20 cellular contexts compared by ENCODE assay signal in the genomic region with DNA sequence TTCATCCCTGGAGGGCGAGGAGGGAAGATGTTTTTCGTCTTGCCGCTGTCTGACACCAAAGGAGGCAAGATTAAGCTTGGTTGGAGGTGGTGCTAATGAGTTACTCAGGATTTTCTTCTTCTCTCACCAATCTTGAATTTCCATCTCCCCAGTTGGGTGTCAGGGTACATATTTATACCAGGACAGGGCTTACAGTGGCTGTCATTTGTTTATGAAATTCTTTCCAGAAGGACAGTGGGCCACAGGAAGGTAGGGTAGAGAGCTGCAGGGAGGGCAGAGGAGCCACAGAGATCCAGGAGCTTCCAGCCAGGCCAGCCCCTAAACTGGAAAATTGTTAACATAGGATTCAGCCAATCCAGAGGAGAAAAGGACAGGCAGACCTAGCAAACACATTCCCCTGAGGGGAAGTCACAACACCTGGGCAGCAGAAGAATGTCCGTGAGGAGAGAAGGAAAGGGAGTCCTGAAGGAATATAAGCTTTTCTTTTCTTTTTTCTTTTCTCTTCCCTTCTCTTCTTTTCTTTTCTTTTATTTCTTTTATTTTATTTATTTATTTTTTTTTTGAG. TPM values are rescaled to one million over a fixed set of nuclear protein-coding genes. Genes with fewer than 3 reads are reported as not detected.
DNase-seq lines count a peak whose midpoint lies in the region; ATAC-seq and TF ChIP-seq lines count a peak whose summit lies in the region.
"Had no signal": no experiment of that assay in that cellular context is flagged by ENCODE, and none has a peak within 500 bp of the region (broad histone marks: within the 10 kb centered on the region; RNA-seq: fewer than 3 reads in every experiment).

No MANE protein-coding gene starts in this region.

- peak overlapping the region; percentile 53; the same call in 1 of the 2 replicates for H3K27ac Mint-ChIP-seq in HFFc6
- peak overlapping the region in 3 of 5 experiments; percentile 27 to 87 (median 84) for H3K27ac Mint-ChIP-seq in brain
- peak overlapping the region; percentile 33 for H3K27ac Mint-ChIP-seq in nephron progenitor cell
- H3K27ac Mint-ChIP-seq in activated naive CD4-positive, alpha-beta T cell treated with anti-CD3 and anti-CD28 coated beads, Interleukin-2, amount 10 ng/mL, durations not matched to agents 7 days and 5 days, result no peak overlapping the region
- H3K27ac Mint-ChIP-seq: CD8-positive, alpha-beta T cell had no signal

- ATAC-seq in HG03175 (IDR thresholded peaks at IDR 0.05; ENCODE audit: unreplicated experiment), result no peak
- ATAC-seq: CD8-positive, alpha-beta T cell had no signal

- no peaks in the 10 kb centered on the region; the same call in 1 of the 2 replicates for H3K27me3 Mint-ChIP-seq in HFFc6 (ENCODE audit: insufficient read depth)
- H3K27me3 Mint-ChIP-seq in brain, result peaks cover 5% of the 10 kb centered on the region
- H3K27me3 Mint-ChIP-seq in nephron progenitor cell (ENCODE audit: low read depth, poor library complexity), result peaks cover 3% of the 10 kb centered on the region
- H3K27me3 Mint-ChIP-seq in activated naive CD4-positive, alpha-beta T cell treated with anti-CD3 and anti-CD28 coated beads, Interleukin-2, amount 10 ng/mL, durations not matched to agents 7 days and 5 days, result peaks cover 11% of the 10 kb centered on the region

- H3K4me1 ChIP-seq in BLaER1, result peaks cover 51% of the 10 kb centered on the region

- no peaks in the 10 kb centered on the region for H4K20me1 ChIP-seq in BLaER1

- TF ChIP-seq CTCF in HFFc6 (IDR thresholded peaks at IDR 0.05) (no peak), brain (conservative IDR thresholded peaks at IDR 0.05) (no peak), nephron progenitor cell (IDR thresholded peaks at IDR 0.05) (no peak)

- H3K36me3 Mint-ChIP-seq in HFFc6 (ENCODE audit: low read depth), result no peaks in the 10 kb centered on the region
- H3K36me3 Mint-ChIP-seq in brain, result no peaks in the 10 kb centered on the region
- H3K36me3 Mint-ChIP-seq in nephron progenitor cell (ENCODE audit: low read depth), result no peaks in the 10 kb centered on the region
- no peaks in the 10 kb centered on the region for H3K36me3 Mint-ChIP-seq in activated naive CD4-positive, alpha-beta T cell treated with anti-CD3 and anti-CD28 coated beads, Interleukin-2, amount 10 ng/mL, durations not matched to agents 7 days and 5 days
- H3K36me3 Mint-ChIP-seq: CD8-positive, alpha-beta T cell had no signal

- H3K36me3 ChIP-seq in BLaER1, result no peaks in the 10 kb centered on the region

- no peak overlapping the region for H3K4me3 ChIP-seq in BLaER1

- no peaks in the 10 kb centered on the region for H3K27me3 ChIP-seq in BLaER1

- DNase-seq in HFFc6, result no peak
- DNase-seq in nephron progenitor cell, result no peak
- no peak for DNase-seq in NCI-H524 (lab: John Stamatoyannopoulos, UW)
- DNase-seq in activated naive CD4-positive, alpha-beta T cell treated with anti-CD3 and anti-CD28 coated beads, Interleukin-2, amount 10 ng/mL, durations not matched to agents 7 days and 5 days, result no peak
- no peak for DNase-seq in substantia nigra (lab: John Stamatoyannopoulos, UW)
- DNase-seq: CD8-positive, alpha-beta T cell; DND-41; GF-D8; KG1; NCI-H1092; NCI-H1694; NCI-H2107; NCI-H226; NCI-H526 treated with DMSO at 0.1 percent for 48 hours; NK-92 treated with Interleukin-12 subunit alpha and Interleukin-12 subunit beta, amount 100 ng/mL, for 24 hours; OCI-M1 had no signal

- H3K4me1 Mint-ChIP-seq in HFFc6 (ENCODE audit: low read depth), result peaks cover 28% of the 10 kb centered on the region
- H3K4me1 Mint-ChIP-seq in brain, result peaks cover 38% of the 10 kb centered on the region
- peaks cover 39% of the 10 kb centered on the region for H3K4me1 Mint-ChIP-seq in nephron progenitor cell
- H3K4me1 Mint-ChIP-seq in activated naive CD4-positive, alpha-beta T cell treated with anti-CD3 and anti-CD28 coated beads, Interleukin-2, amount 10 ng/mL, durations not matched to agents 7 days and 5 days, result peaks cover 14% of the 10 kb centered on the region

- CTCF ChIA-PET in activated naive CD4-positive, alpha-beta T cell treated with anti-CD3 and anti-CD28 coated beads, Interleukin-2, amount 10 ng/mL, durations not matched to agents 7 days and 5 days (lab: Charles Lee), result interaction anchor here (1.0 to 1.3 kb wide), 2 partner anchors 12 to 113 kb away, joined by 3 read pairs; no protein-coding TSS in a partner anchor

- H3K4me3 Mint-ChIP-seq in HFFc6, result no peak overlapping the region
- no peak overlapping the region for H3K4me3 Mint-ChIP-seq in brain
- no peak overlapping the region for H3K4me3 Mint-ChIP-seq in nephron progenitor cell
- H3K4me3 Mint-ChIP-seq in activated naive CD4-positive, alpha-beta T cell treated with anti-CD3 and anti-CD28 coated beads, Interleukin-2, amount 10 ng/mL, durations not matched to agents 7 days and 5 days, result no peak overlapping the region
- H3K4me3 Mint-ChIP-seq: CD8-positive, alpha-beta T cell had no signal

- no peak overlapping the region for H3K9ac ChIP-seq in BLaER1

- H3K9me3 Mint-ChIP-seq in HFFc6 (no peaks in the 10 kb centered on the region), brain (peaks cover 0 to 6% (median 0%) of the 10 kb centered on the region in 5 experiments), nephron progenitor cell (peaks cover 6% of the 10 kb centered on the region)
- no peaks in the 10 kb centered on the region for H3K9me3 Mint-ChIP-seq in activated naive CD4-positive, alpha-beta T cell treated with anti-CD3 and anti-CD28 coated beads, Interleukin-2, amount 10 ng/mL, durations not matched to agents 7 days and 5 days
- H3K9me3 Mint-ChIP-seq: CD8-positive, alpha-beta T cell had no signal

- 0 out of 2 replicates have a peak overlapping the region, but pooled peaks have one; percentile 2 for H3K4me2 ChIP-seq in BLaER1

- no peak overlapping the region for H3K27ac ChIP-seq in BLaER1
- no peak overlapping the region for H3K27ac ChIP-seq in substantia nigra (ENCODE audit: low read depth, low read length, poor library complexity, severe bottlenecking)
- H3K27ac ChIP-seq: RWPE1 had no signal

- no peaks in the 10 kb centered on the region for H3K9me3 ChIP-seq in BLaER1

RNA-seq across cellular contexts. Expression of a gene that starts 40.5 kb away (rescaled TPM):
- total RNA-seq in HFFc6 (2021; fragmentation: NEBNext Ultra II Directional; extraction: Animal tissue kit (Norgen Biotek cat#: 25700)), result 10 to 100 TPM; 37.1 to 46.3 (median 38.3) TPM
- polyA plus RNA-seq in brain (ENCODE audit: insufficient read depth, low read depth, low replicate concordance), result 49.8 TPM
